15 cellular contexts compared by ENCODE assay signal in the genomic region with DNA sequence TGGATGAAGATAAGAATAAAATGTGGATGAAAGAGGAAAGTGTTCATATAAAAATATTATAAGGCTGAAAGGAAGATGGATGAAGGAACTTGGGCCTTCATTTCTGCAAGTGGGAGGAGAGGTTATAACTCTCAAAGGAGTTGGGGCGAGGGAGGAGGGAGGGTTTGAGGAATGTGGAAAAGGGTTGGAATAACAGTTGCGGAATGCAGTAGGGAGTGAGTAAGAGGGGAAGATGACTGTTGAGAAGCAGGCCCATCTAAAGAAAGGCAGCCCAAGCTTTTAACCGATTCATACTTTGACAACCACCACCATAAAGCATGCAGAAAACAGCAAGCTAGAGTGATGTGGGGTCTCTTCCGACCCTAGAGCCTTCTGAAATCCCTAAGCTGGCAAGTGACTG. TPM values are rescaled to one million over a fixed set of nuclear protein-coding genes. Genes with fewer than 3 reads are reported as not detected.
A peak's percentile ranks its signal among the peaks of the same experiment; 100 is the strongest.
DNase-seq lines count a peak whose midpoint lies in the region; ATAC-seq and TF ChIP-seq lines count a peak whose summit lies in the region.
"Had no signal": no experiment of that assay in that cellular context is flagged by ENCODE, and none has a peak within 500 bp of the region (broad histone marks: within the 10 kb centered on the region; RNA-seq: fewer than 3 reads in every experiment).

No MANE protein-coding gene starts in this region.

- H3K27ac ChIP-seq in H9 (ENCODE audit: insufficient read length, low read depth, low read length) (no peak overlapping the region), right cardiac atrium (ENCODE audit: low read length) (no peak overlapping the region), smooth muscle cell (ENCODE audit: low read depth) (peak overlapping the region; percentile 55)
- H3K27ac ChIP-seq: HL-60 had no signal

- no peaks in the 10 kb centered on the region for H3K9me3 ChIP-seq in H9 (ENCODE audit: control insufficient read depth, low read depth, low read length)
- no peaks in the 10 kb centered on the region for H3K9me3 ChIP-seq in right cardiac atrium (ENCODE audit: control insufficient read depth, low read length)
- H3K9me3 ChIP-seq in smooth muscle cell (replicated peaks; ENCODE audit: low read depth): no peaks in the 10 kb centered on the region

- H3K4me2 ChIP-seq in H9 (ENCODE audit: insufficient read depth, insufficient read length, low read length) (no peak overlapping the region), smooth muscle cell (peak overlapping the region; percentile 56)

- no peak overlapping the region for H2BK20ac ChIP-seq in H9 (ENCODE audit: low read depth, low read length, poor library complexity, severe bottlenecking)

- H3K79me1 ChIP-seq in H9 (ENCODE audit: insufficient read depth, low read depth, low read length, poor library complexity, severe bottlenecking): no peaks in the 10 kb centered on the region

- no peaks in the 10 kb centered on the region for H4K20me1 ChIP-seq in H9 (ENCODE audit: control insufficient read depth, insufficient read depth, insufficient read length)
- no peaks in the 10 kb centered on the region for H4K20me1 ChIP-seq in smooth muscle cell (ENCODE audit: low read depth)

- no peak for TF ChIP-seq CTCF in H9 (conservative IDR thresholded peaks at IDR 0.05)
- no peak for TF ChIP-seq CTCF in astrocyte of the cerebellum (IDR thresholded peaks at IDR 0.05; ENCODE audit: low read depth, low read length, missing control alignments)
- no peak for TF ChIP-seq CTCF in smooth muscle cell (IDR thresholded peaks at IDR 0.05; ENCODE audit: borderline replicate concordance, insufficient read depth, poor library complexity, severe bottlenecking)

- ATAC-seq in right cardiac atrium (peak; percentile 78 to 88), HG02678 (IDR thresholded peaks at IDR 0.05; ENCODE audit: unreplicated experiment) (no peak)
- ATAC-seq in stimulated activated naive CD8-positive, alpha-beta T cell treated with anti-CD3 and anti-CD28 coated beads, Interleukin-15, amount 100 ng/mL, for 72 hours: no peak
- ATAC-seq: stimulated activated naive CD8-positive, alpha-beta T cell treated with anti-CD3 and anti-CD28 coated beads, Interleukin-15, Interleukin-2, amounts not matched to agents 100 U/mL and 50 U/mL, for 24 hours had no signal

- H4K91ac ChIP-seq in H9 (ENCODE audit: insufficient read length, low read depth, low read length): no peak overlapping the region

- intact Hi-C loops in right cardiac atrium (cut with DNase I): no loop called here

- H3K27me3 Mint-ChIP-seq in H9 (ENCODE audit: low read depth): peaks cover 2% of the 10 kb centered on the region; the same call in 1 of the 2 replicates
- no peaks in the 10 kb centered on the region for H3K27me3 Mint-ChIP-seq in stimulated activated naive CD8-positive, alpha-beta T cell treated with anti-CD3 and anti-CD28 coated beads, Interleukin-15, amount 100 ng/mL, for 72 hours

- H4K5ac ChIP-seq in H9 (ENCODE audit: insufficient read length, low read depth, low read length): no peak overlapping the region

- H3K36me3 Mint-ChIP-seq in H9 (ENCODE audit: insufficient read depth in 1 of 3, low read depth in 3 of 3): no peaks in the 10 kb centered on the region; a peak in 1 of 7 replicates
- H3K36me3 Mint-ChIP-seq: memory B cell had no signal

- H3K4me1 ChIP-seq in H9 (ENCODE audit: insufficient read depth, low read length): peaks cover 5% of the 10 kb centered on the region; the same call in 1 of the 2 replicates
- H3K4me1 ChIP-seq in right cardiac atrium (ENCODE audit: control insufficient read depth, insufficient read depth, low read length): no peaks in the 10 kb centered on the region
- H3K4me1 ChIP-seq in smooth muscle cell (ENCODE audit: low read depth): peaks cover 4% of the 10 kb centered on the region

- no peaks in the 10 kb centered on the region for H3F3A ChIP-seq in smooth muscle cell (ENCODE audit: low read depth)

- H2BK12ac ChIP-seq in H9 (ENCODE audit: insufficient read length, low read depth, low read length): no peak overlapping the region

- no peak overlapping the region for H3K4me3 Mint-ChIP-seq in H9
- no peak overlapping the region for H3K4me3 Mint-ChIP-seq in stimulated activated naive CD8-positive, alpha-beta T cell treated with anti-CD3 and anti-CD28 coated beads, Interleukin-15, amount 100 ng/mL, for 72 hours
- H3K4me3 Mint-ChIP-seq: memory B cell had no signal

- H3K23me2 ChIP-seq in H9 (ENCODE audit: insufficient read length, low read depth, low read length, poor library complexity, severe bottlenecking): no peaks in the 10 kb centered on the region

- H3K79me2 ChIP-seq in H9 (ENCODE audit: insufficient read depth, low read length) (no peaks in the 10 kb centered on the region), smooth muscle cell (ENCODE audit: low read depth) (no peaks in the 10 kb centered on the region)

- H3K9me3 Mint-ChIP-seq in H9: no peaks in the 10 kb centered on the region
- no peaks in the 10 kb centered on the region for H3K9me3 Mint-ChIP-seq in stimulated activated naive CD8-positive, alpha-beta T cell treated with anti-CD3 and anti-CD28 coated beads, Interleukin-15, amount 100 ng/mL, for 72 hours
- H3K9me3 Mint-ChIP-seq: memory B cell had no signal

- no peak overlapping the region for H2BK5ac ChIP-seq in H9 (ENCODE audit: insufficient read length, low read length)

- in situ Hi-C loops in astrocyte of the cerebellum (cut with HindIII; ENCODE audit: low sequenced_read_pairs): no loop called here

- H4K8ac ChIP-seq in H9 (replicated peaks; ENCODE audit: insufficient read length, low read depth, low read length): no peak overlapping the region

- peak overlapping the region in 1 of 3 experiments; percentile 37; a peak in 1 of 7 replicates for H3K27ac Mint-ChIP-seq in H9
- no peak overlapping the region for H3K27ac Mint-ChIP-seq in stimulated activated naive CD8-positive, alpha-beta T cell treated with anti-CD3 and anti-CD28 coated beads, Interleukin-15, amount 100 ng/mL, for 72 hours
- H3K27ac Mint-ChIP-seq: memory B cell had no signal

- H3K23ac ChIP-seq in H9 (ENCODE audit: insufficient read length, low read depth, low read length): no peak overlapping the region

- no peaks in the 10 kb centered on the region for H3K36me3 ChIP-seq in smooth muscle cell (ENCODE audit: low read depth)

- H3K9ac ChIP-seq in H9 (ENCODE audit: extremely low read depth, insufficient read length, low read length) (no peak overlapping the region), smooth muscle cell (ENCODE audit: low read depth) (no peak overlapping the region)

- DNase-seq in H9: no peak
- DNase-seq in astrocyte of the cerebellum (ENCODE audit: low read depth): peak; percentile 64
- DNase-seq in right cardiac atrium: no peak
- DNase-seq in smooth muscle cell (lab: John Stamatoyannopoulos, UW; ENCODE audit: unreplicated experiment): no peak
- no peak for DNase-seq in stimulated activated naive CD8-positive, alpha-beta T cell treated with anti-CD3 and anti-CD28 coated beads, Interleukin-15, amount 100 ng/mL, for 72 hours
- no peak for DNase-seq in SIG-M5 treated with dmso at 0.1 percent for 504 hours (lab: John Stamatoyannopoulos, UW; ENCODE audit: unreplicated experiment)
- no peak for DNase-seq in stimulated activated CD8-positive, alpha-beta memory T cell treated with anti-CD3 and anti-CD28 coated beads, Interleukin-4, amount 100 ng/mL, for 48 hours
- DNase-seq: activated CD4-positive, alpha-beta T cell treated with anti-CD3 and anti-CD28 coated beads for 1 hour; activated effector memory CD4-positive, alpha-beta T cell treated with anti-CD3 and anti-CD28 coated beads, Interleukin-2, amount 50 U/mL, for 16 hours; NCI-H2029 treated with DMSO at 0.1 percent for 48 hours; RPMI8226; stimulated activated naive CD8-positive, alpha-beta T cell treated with anti-CD3 and anti-CD28 coated beads, Interleukin-15, Interleukin-2, amounts not matched to agents 100 U/mL and 50 U/mL, for 24 hours had no signal

- H2BK120ac ChIP-seq in H9 (ENCODE audit: low read depth, low read length, poor library complexity, severe bottlenecking): no peak overlapping the region

- peak overlapping the region; percentile 58 for H2AFZ ChIP-seq in H9 (ENCODE audit: low read length)
- H2AFZ ChIP-seq in smooth muscle cell (ENCODE audit: low read depth): peak overlapping the region; percentile 22

- H3K4me1 Mint-ChIP-seq in H9: peaks cover 30 to 33% of the 10 kb centered on the region in 2 experiments
- no peaks in the 10 kb centered on the region for H3K4me1 Mint-ChIP-seq in stimulated activated naive CD8-positive, alpha-beta T cell treated with anti-CD3 and anti-CD28 coated beads, Interleukin-15, amount 100 ng/mL, for 72 hours

- no peak overlapping the region for H3K56ac ChIP-seq in H9 (ENCODE audit: insufficient read length, low read depth, low read length)

- no peak overlapping the region for H3K18ac ChIP-seq in H9 (ENCODE audit: insufficient read length, low read depth, low read length)

- H2AK5ac ChIP-seq in H9 (ENCODE audit: insufficient read length, low read length): no peak overlapping the region

- H3K27me3 ChIP-seq in H9 (ENCODE audit: insufficient read depth, low read length) (no peaks in the 10 kb centered on the region), right cardiac atrium (ENCODE audit: control insufficient read depth, insufficient read depth) (no peaks in the 10 kb centered on the region), smooth muscle cell (ENCODE audit: low read depth) (no peaks in the 10 kb centered on the region)

- H3K4ac ChIP-seq in H9 (ENCODE audit: low read depth, low read length): no peak overlapping the region

- H3K4me3 ChIP-seq in astrocyte of the cerebellum (ENCODE audit: low read depth, low read length) (no peak overlapping the region), right cardiac atrium (ENCODE audit: low read length) (no peak overlapping the region), smooth muscle cell (no peak overlapping the region)

- no peak overlapping the region for H3K14ac ChIP-seq in H9 (ENCODE audit: insufficient read depth, low read length)

- H2BK15ac ChIP-seq in H9 (ENCODE audit: low read depth, low read length): no peak overlapping the region

- H3T11ph ChIP-seq in H9 (ENCODE audit: low read length): no peak overlapping the region

- no CpG with 5 or more reads among the region's 4 CpGs for WGBS in H9 (ENCODE audit: extremely low coverage, insufficient read length, low lambda C conversion rate)
- WGBS in right cardiac atrium: 73% methylated on average over 4 of the region's 4 CpGs
- WGBS in smooth muscle cell (ENCODE audit: low lambda C conversion rate): 13% methylated on average over 4 of the region's 4 CpGs

RNA-seq across cellular contexts. Expression of a gene that starts 8.3 kb away (rescaled TPM):
- total RNA-seq in H9 (2021) (not detected in 2 replicates), right cardiac atrium (not detected), smooth muscle cell (not detected in 2 replicates)
- polyA plus RNA-seq in right cardiac atrium (not detected), smooth muscle cell (0.15 and 0.29 TPM in 2 replicates)

Comparison
In these comparisons a context has a peak if more than half of its experiments do, and no peak if none do; other contexts are left out.
1. ATAC-seq: peak in right cardiac atrium (2 of 2); none in stimulated activated naive CD8-positive, alpha-beta T cell treated with anti-CD3 and anti-CD28 coated beads, Interleukin-15, amount 100 ng/mL, for 72 hours (single experiment) and HG02678 (single experiment).